Comparison of ENCODE assay signal across 26 cellular contexts in the genomic region with DNA sequence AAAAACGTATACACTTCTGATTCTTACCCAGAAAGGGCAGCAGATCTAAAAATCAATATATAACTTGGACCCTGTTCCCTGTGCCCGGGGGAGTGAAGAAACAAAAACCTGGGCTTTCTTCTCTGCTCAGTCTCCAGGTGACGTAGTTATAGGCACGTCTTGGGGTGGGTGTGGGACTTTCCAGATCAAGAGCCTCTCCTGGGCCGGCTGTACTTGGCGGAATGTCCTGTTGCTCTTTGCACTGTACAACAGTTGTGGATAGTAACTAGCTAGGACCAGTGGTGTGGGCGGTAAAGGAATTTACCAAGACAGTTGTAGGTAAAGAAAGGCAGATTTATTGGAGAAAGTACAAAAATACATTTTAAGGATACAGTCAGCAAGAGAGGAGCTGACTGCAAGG. TPM values are rescaled to one million over a fixed set of nuclear protein-coding genes. Genes with fewer than 3 reads are reported as not detected.
A peak's percentile ranks its signal among the peaks of the same experiment; 100 is the strongest.
DNase-seq lines count a peak whose midpoint lies in the region; ATAC-seq and TF ChIP-seq lines count a peak whose summit lies in the region.
"Had no signal": no experiment of that assay in that cellular context is flagged by ENCODE, and none has a peak within 500 bp of the region (broad histone marks: within the 10 kb centered on the region; RNA-seq: fewer than 3 reads in every experiment).

No MANE protein-coding gene starts in this region.

- ATAC-seq in GM18511 (IDR thresholded peaks at IDR 0.05; ENCODE audit: unreplicated experiment), result peak; percentile 45
- peak; percentile 84 for ATAC-seq in HG02798 (IDR thresholded peaks at IDR 0.05; ENCODE audit: poor library complexity, unreplicated experiment)
- ATAC-seq in activated T-helper 17 cell treated with anti-CD3 and anti-CD28 coated beads, Interleukin-2, amount 50 U/mL, for 72 hours (replicated peaks), result no peak
- ATAC-seq: activated naive CD4-positive, alpha-beta T cell treated with anti-CD3 and anti-CD28 coated beads, Interleukin-2, amount 50 U/mL, for 72 hours; naive thymus-derived CD8-positive, alpha-beta T cell had no signal

- peak; percentile 65 for DNase-seq in hepatocyte (ENCODE audit: low spot score)
- DNase-seq in HPDE6-E6E7 (ENCODE audit: extremely low spot score), result no peak
- DNase-seq in dedifferentiated amniotic fluid mesenchymal stem cell (ENCODE audit: extremely low spot score), result no peak
- no peak for DNase-seq in GM23248
- DNase-seq: activated CD4-positive, alpha-beta T cell treated with anti-CD3 and anti-CD28 coated beads, Interleukin-2, amount 50 U/mL, for 1 hour; cerebellar nuclear complex; foreskin fibroblast; MG63; naive thymus-derived CD8-positive, alpha-beta T cell; NCI-H2107; NCI-H524 treated with DMSO at 0.1 percent for 48 hours; ovary had no signal

- H4K20me1 ChIP-seq in hepatocyte (ENCODE audit: insufficient read depth, poor library complexity, severe bottlenecking) (no peaks in the 10 kb centered on the region), GM23248 (ENCODE audit: insufficient read depth) (no peaks in the 10 kb centered on the region)
- H4K20me1 ChIP-seq: BLaER1 treated with 17β-estradiol and CSF1 and Interleukin-3, amounts not matched to agents 10 nM and 100 nM had no signal

- peaks cover 7% of the 10 kb centered on the region for H3K27me3 Mint-ChIP-seq in nephron (ENCODE audit: low read depth)
- H3K27me3 Mint-ChIP-seq in activated T-helper 17 cell treated with anti-CD3 and anti-CD28 coated beads, Interleukin-2, amount 50 U/mL, for 72 hours, result peaks cover 17% of the 10 kb centered on the region

- H3K4me1 ChIP-seq in hepatocyte (ENCODE audit: insufficient read depth) (peaks cover 4% of the 10 kb centered on the region), GM23248 (ENCODE audit: insufficient read depth) (no peaks in the 10 kb centered on the region)
- H3K4me1 ChIP-seq: BLaER1 treated with 17β-estradiol and CSF1 and Interleukin-3, amounts not matched to agents 10 nM and 100 nM; vagina had no signal

- in situ Hi-C loops in GM23248 (cut with MboI), result no loop called here

- 56% methylated on average over 7 of the region's 7 CpGs for WGBS in hepatocyte (ENCODE audit: low lambda C conversion rate, missing lambda C conversion rate)
- 62 to 64% methylated on average over 7 of the region's 7 CpGs for WGBS in GM23248 (ENCODE audit: low coverage in 1 of 2, low lambda C conversion rate in 2 of 2, missing lambda C conversion rate in 2 of 2), 2 experiments

- H3K79me2 ChIP-seq in hepatocyte, result no peaks in the 10 kb centered on the region
- no peaks in the 10 kb centered on the region for H3K79me2 ChIP-seq in GM23248 (ENCODE audit: insufficient read depth)

- H3K27me3 ChIP-seq in hepatocyte (no peaks in the 10 kb centered on the region), GM23248 (replicated peaks; ENCODE audit: insufficient read depth) (peaks cover 4% of the 10 kb centered on the region)
- H3K27me3 ChIP-seq: BLaER1 treated with 17β-estradiol and CSF1 and Interleukin-3, amounts not matched to agents 10 nM and 100 nM; MG63; ovary; suprapubic skin; vagina had no signal

- no peaks in the 10 kb centered on the region for H3K36me3 Mint-ChIP-seq in nephron (ENCODE audit: low read depth)
- H3K36me3 Mint-ChIP-seq in activated T-helper 17 cell treated with anti-CD3 and anti-CD28 coated beads, Interleukin-2, amount 50 U/mL, for 72 hours (ENCODE audit: low read depth), result no peaks in the 10 kb centered on the region
- H3K36me3 Mint-ChIP-seq: activated naive CD4-positive, alpha-beta T cell treated with anti-CD3 and anti-CD28 coated beads, Interleukin-2, amount 50 U/mL, for 72 hours; naive thymus-derived CD8-positive, alpha-beta T cell had no signal

- H2AFZ ChIP-seq in hepatocyte (no peak overlapping the region), GM23248 (no peak overlapping the region)

- H3K4me2 ChIP-seq in hepatocyte (no peak overlapping the region), GM23248 (ENCODE audit: unreplicated experiment) (no peak overlapping the region)
- H3K4me2 ChIP-seq: BLaER1 treated with 17β-estradiol and CSF1 and Interleukin-3, amounts not matched to agents 10 nM and 100 nM had no signal

- H3K27ac ChIP-seq in hepatocyte, result no peak overlapping the region
- H3K27ac ChIP-seq in GM23248, result no peak overlapping the region
- H3K27ac ChIP-seq: BLaER1 treated with 17β-estradiol and CSF1 and Interleukin-3, amounts not matched to agents 10 nM and 100 nM; epithelial cell of prostate; ovary; suprapubic skin; vagina; VCaP had no signal

- no peaks in the 10 kb centered on the region for H3K36me3 ChIP-seq in hepatocyte (replicated peaks; ENCODE audit: insufficient read depth, low read depth)
- no peaks in the 10 kb centered on the region for H3K36me3 ChIP-seq in GM23248 (ENCODE audit: low read depth)
- H3K36me3 ChIP-seq: BLaER1 treated with 17β-estradiol and CSF1 and Interleukin-3, amounts not matched to agents 10 nM and 100 nM; MG63; ovary; suprapubic skin; vagina had no signal

- H3K9me2 ChIP-seq in hepatocyte (replicated peaks; ENCODE audit: insufficient read depth), result no peaks in the 10 kb centered on the region
- no peaks in the 10 kb centered on the region for H3K9me2 ChIP-seq in GM23248 (ENCODE audit: insufficient read depth)

- H3K9me3 ChIP-seq in hepatocyte (ENCODE audit: low read depth), result no peaks in the 10 kb centered on the region
- H3K9me3 ChIP-seq in GM23248 (ENCODE audit: low read depth), result no peaks in the 10 kb centered on the region
- H3K9me3 ChIP-seq: BLaER1 treated with 17β-estradiol and CSF1 and Interleukin-3, amounts not matched to agents 10 nM and 100 nM; MG63; ovary; suprapubic skin; vagina had no signal

- H3K9me3 Mint-ChIP-seq in nephron, result no peaks in the 10 kb centered on the region
- no peaks in the 10 kb centered on the region for H3K9me3 Mint-ChIP-seq in activated T-helper 17 cell treated with anti-CD3 and anti-CD28 coated beads, Interleukin-2, amount 50 U/mL, for 72 hours
- H3K9me3 Mint-ChIP-seq: activated naive CD4-positive, alpha-beta T cell treated with anti-CD3 and anti-CD28 coated beads, Interleukin-2, amount 50 U/mL, for 72 hours; activated T-helper 1 cell treated with anti-CD3 and anti-CD28 coated beads, Interleukin-12 subunit alpha, Interleukin-12 subunit beta, Interleukin-2, Interleukin-4 antibody, amounts not matched to agents 30 ng/mL and 10 ng/mL and 1 ng/mL, durations not matched to agents 14 hours and 24 hours and 36 hours; naive thymus-derived CD8-positive, alpha-beta T cell had no signal

- TF ChIP-seq CTCF in hepatocyte (IDR thresholded peaks at IDR 0.05; ENCODE audit: poor library complexity) (no peak), nephron (IDR thresholded peaks at IDR 0.05; ENCODE audit: unreplicated experiment in 3 of 3) (no peak)

- H3K4me1 Mint-ChIP-seq in nephron, result peaks cover 26% of the 10 kb centered on the region
- no peaks in the 10 kb centered on the region for H3K4me1 Mint-ChIP-seq in activated T-helper 17 cell treated with anti-CD3 and anti-CD28 coated beads, Interleukin-2, amount 50 U/mL, for 72 hours

- peak overlapping the region in 1 of 3 experiments; percentile 10 for H3K4me3 Mint-ChIP-seq in nephron
- no peak overlapping the region for H3K4me3 Mint-ChIP-seq in activated T-helper 17 cell treated with anti-CD3 and anti-CD28 coated beads, Interleukin-2, amount 50 U/mL, for 72 hours
- H3K4me3 Mint-ChIP-seq: activated T-helper 1 cell treated with anti-CD3 and anti-CD28 coated beads, Interleukin-12 subunit alpha, Interleukin-12 subunit beta, Interleukin-2, Interleukin-4 antibody, amounts not matched to agents 30 ng/mL and 10 ng/mL and 1 ng/mL, durations not matched to agents 14 hours and 24 hours and 36 hours; naive thymus-derived CD8-positive, alpha-beta T cell had no signal

- H3K4me3 ChIP-seq in hepatocyte (no peak overlapping the region), GM23248 (no peak overlapping the region)
- H3K4me3 ChIP-seq: BLaER1 treated with 17β-estradiol and CSF1 and Interleukin-3, amounts not matched to agents 10 nM and 100 nM; MG63; ovary; suprapubic skin; vagina had no signal

- H3F3A ChIP-seq in GM23248 (ENCODE audit: insufficient read depth), result no peaks in the 10 kb centered on the region

- H3K27ac Mint-ChIP-seq in nephron, result peak overlapping the region; percentile 70 to 93 (median 70)
- no peak overlapping the region for H3K27ac Mint-ChIP-seq in activated T-helper 17 cell treated with anti-CD3 and anti-CD28 coated beads, Interleukin-2, amount 50 U/mL, for 72 hours
- H3K27ac Mint-ChIP-seq: activated naive CD4-positive, alpha-beta T cell treated with anti-CD3 and anti-CD28 coated beads, Interleukin-2, amount 50 U/mL, for 72 hours; activated T-helper 1 cell treated with anti-CD3 and anti-CD28 coated beads, Interleukin-12 subunit alpha, Interleukin-12 subunit beta, Interleukin-2, Interleukin-4 antibody, amounts not matched to agents 30 ng/mL and 10 ng/mL and 1 ng/mL, durations not matched to agents 14 hours and 24 hours and 36 hours; naive thymus-derived CD8-positive, alpha-beta T cell had no signal

- H3K9ac ChIP-seq in GM23248, result no peak overlapping the region
- H3K9ac ChIP-seq: BLaER1 treated with 17β-estradiol and CSF1 and Interleukin-3, amounts not matched to agents 10 nM and 100 nM had no signal

RNA-seq across cellular contexts. Expression of gene STEAP4, which starts 40.4 kb away (rescaled TPM):
- 0.88 and 1.1 TPM in 2 replicates for total RNA-seq in hepatocyte
- polyA plus RNA-seq in hepatocyte (not detected in 2 replicates), GM23248 (2016; fragmentation: Nextera tagmentation; extraction: Ambion mirVana) (not detected in 2 replicates)
- not detected in 2 replicates for total RNA-seq in GM23248 (2014; rRNA removed; shearing (Covaris generic))
- not detected for total RNA-seq in activated T-helper 17 cell treated with anti-CD3 and anti-CD28 coated beads, Interleukin-2, amount 50 U/mL, for 72 hours
- total RNA-seq: activated naive CD4-positive, alpha-beta T cell treated with anti-CD3 and anti-CD28 coated beads, Interleukin-2, amount 50 U/mL, for 72 hours; astrocyte; Daoy; naive thymus-derived CD8-positive, alpha-beta T cell; RPMI7951 had no signal
- polyA plus RNA-seq: naive thymus-derived CD8-positive, alpha-beta T cell had no signal
